Comparison of ENCODE assay signal across 1 cellular context in genomic region chr1:116372651-116373444, GRCh38.
TF ChIP-seq lines count a peak whose summit lies in the region.

TSS of gene ATP1A1 (plus strand) at chr1:116373244. CDS start at chr1:116373512, 268 bp downstream.

TF ChIP-seq in K562, 482 proteins besides CTCF, POLR2A, EP300 and RAD21 (continued from another document and continues in another):
- TF ChIP-seq E2F5 (CRISPR knock-in tag; IDR thresholded peaks at IDR 0.05), result no peak
- TF ChIP-seq CHCHD3 (CRISPR knock-in tag; IDR thresholded peaks at IDR 0.05), result no peak
- TF ChIP-seq LCOR (CRISPR knock-in tag; IDR thresholded peaks at IDR 0.05), result peak; percentile 74
- TF ChIP-seq GABPB2 (CRISPR knock-in tag; conservative IDR thresholded peaks at IDR 0.05), result no peak
- peak; percentile 96 for TF ChIP-seq MYC (IDR thresholded peaks at IDR 0.05; ENCODE audit: low read depth, low read length)
- no peak for TF ChIP-seq MYC (CRISPR knock-in tag; IDR thresholded peaks at IDR 0.05; ENCODE audit: borderline replicate concordance, low read depth)
- peak; percentile 88 for TF ChIP-seq CREB1 (IDR thresholded peaks at IDR 0.05)
- TF ChIP-seq CREB1 (CRISPR knock-in tag; IDR thresholded peaks at IDR 0.05), result peak; percentile 85
- TF ChIP-seq TEAD4 (IDR thresholded peaks at IDR 0.05; ENCODE audit: low read length), result peak; percentile 12; the same call in 1 of the 2 replicates
- TF ChIP-seq TEAD4 (CRISPR knock-in tag; IDR thresholded peaks at IDR 0.05; ENCODE audit: borderline replicate concordance), result 0 out of 2 replicates have a peak, but pooled peaks have one; percentile 40
- no peak for TF ChIP-seq LEF1 (IDR thresholded peaks at IDR 0.05)
- no peak for TF ChIP-seq CEBPZ (IDR thresholded peaks at IDR 0.05; ENCODE audit: borderline replicate concordance, low read depth, low read length)
- TF ChIP-seq GABPA (tag; conservative IDR thresholded peaks at IDR 0.05; ENCODE audit: low read depth), result no peak
- peak in 1 of 2 experiments; percentile 60; a peak in 1 of 4 replicates for TF ChIP-seq ZMIZ1 (IDR thresholded peaks at IDR 0.05; ENCODE audit: low read depth in 2 of 2, low read length in 2 of 2)
- peak in 1 of 2 experiments; percentile 76; a peak in 2 of 4 replicates for TF ChIP-seq TEAD1 (CRISPR knock-in tag; IDR thresholded peaks at IDR 0.05)
- 0 out of 2 replicates have a peak, but pooled peaks have one; percentile 23 for TF ChIP-seq SMAD4 (CRISPR knock-in tag; conservative IDR thresholded peaks at IDR 0.05)
- peak in 1 of 2 experiments; percentile 41; a peak in 1 of 4 replicates for TF ChIP-seq ETV6 (IDR thresholded peaks at IDR 0.05; ENCODE audit: borderline replicate concordance in 1 of 2, low read depth in 2 of 2, low read length in 1 of 2)
- no peak for TF ChIP-seq ETV6 (CRISPR knock-in tag; IDR thresholded peaks at IDR 0.05; ENCODE audit: borderline replicate concordance)
- TF ChIP-seq ZNF766 (CRISPR knock-in tag; conservative IDR thresholded peaks at IDR 0.05), result no peak
- TF ChIP-seq ARID3A (IDR thresholded peaks at IDR 0.05; ENCODE audit: borderline replicate concordance, low read depth, low read length), result no peak
- no peak for TF ChIP-seq ZNF79 (CRISPR knock-in tag; IDR thresholded peaks at IDR 0.05; ENCODE audit: low read depth)
- 0 out of 2 replicates have a peak, but pooled peaks have one; percentile 27 for TF ChIP-seq ZNF212 (CRISPR knock-in tag; IDR thresholded peaks at IDR 0.05)
- peak; percentile 36 for TF ChIP-seq CHD4 (IDR thresholded peaks at IDR 0.05; ENCODE audit: insufficient read depth, insufficient replicate concordance, low read depth, low read length, poor library complexity, severe bottlenecking)
- TF ChIP-seq ZNF408 (CRISPR knock-in tag; IDR thresholded peaks at IDR 0.05; ENCODE audit: low read depth), result no peak
- peak; percentile 93 for TF ChIP-seq PCBP1 (IDR thresholded peaks at IDR 0.05; ENCODE audit: low read depth, low read length, poor library complexity, severe bottlenecking)
- no peak for TF ChIP-seq ZC3H4 (CRISPR knock-in tag; IDR thresholded peaks at IDR 0.05; ENCODE audit: borderline replicate concordance)
- TF ChIP-seq U2AF1 (optimal IDR thresholded peaks at IDR 0.05; ENCODE audit: low read depth, low read length), result no peak
- TF ChIP-seq PHF8 (IDR thresholded peaks at IDR 0.05; ENCODE audit: borderline replicate concordance, low read length), result peak; percentile 36; the same call in 1 of the 2 replicates
- no peak for TF ChIP-seq ZNF76 (CRISPR knock-in tag; IDR thresholded peaks at IDR 0.05; ENCODE audit: borderline replicate concordance)
- TF ChIP-seq NFIC (IDR thresholded peaks at IDR 0.05), result 0 out of 2 replicates have a peak, but pooled peaks have one; percentile 2
- no peak for TF ChIP-seq ELK3 (CRISPR knock-in tag; IDR thresholded peaks at IDR 0.05)
- no peak for TF ChIP-seq EZH2 (IDR thresholded peaks at IDR 0.05; ENCODE audit: borderline replicate concordance, low read depth, low read length)
- TF ChIP-seq GATAD2A (IDR thresholded peaks at IDR 0.05), result peak; percentile 23; the same call in 1 of the 2 replicates
- peak; percentile 54; the same call in 1 of the 2 replicates for TF ChIP-seq ETV5 (CRISPR knock-in tag; IDR thresholded peaks at IDR 0.05; ENCODE audit: low read depth)
- no peak for TF ChIP-seq SMARCA4 (IDR thresholded peaks at IDR 0.05)
- TF ChIP-seq ZEB2 (IDR thresholded peaks at IDR 0.05), result peak; percentile 68
- TF ChIP-seq ATF1 (CRISPR knock-in tag; IDR thresholded peaks at IDR 0.05), result 0 out of 2 replicates have a peak, but pooled peaks have one; percentile 46
- TF ChIP-seq ATF1 (tag; IDR thresholded peaks at IDR 0.05), result peak; percentile 91
- no peak for TF ChIP-seq NCOA4 (IDR thresholded peaks at IDR 0.05; ENCODE audit: partially characterized antibody)
- TF ChIP-seq TRIM28 (IDR thresholded peaks at IDR 0.05), result peak; percentile 99
- no peak for TF ChIP-seq CREBBP (IDR thresholded peaks at IDR 0.05; ENCODE audit: low read depth, low read length)
- TF ChIP-seq HDAC1 (IDR thresholded peaks at IDR 0.05), result peak in 1 of 2 experiments; percentile 14; a peak in 1 of 4 replicates
- TF ChIP-seq RFX1 (IDR thresholded peaks at IDR 0.05), result peak; percentile 89
- 0 out of 2 replicates have a peak, but pooled peaks have one; percentile 47 for TF ChIP-seq HDAC2 (IDR thresholded peaks at IDR 0.05)
- TF ChIP-seq ZNF830 (CRISPR knock-in tag; IDR thresholded peaks at IDR 0.05), result no peak
- TF ChIP-seq MAFF (IDR thresholded peaks at IDR 0.05; ENCODE audit: low read length), result no peak
- no peak for TF ChIP-seq ZFPM2 (CRISPR knock-in tag; IDR thresholded peaks at IDR 0.05)
- no peak for TF ChIP-seq HES1 (IDR thresholded peaks at IDR 0.05; ENCODE audit: low read depth)
- peak; percentile 41 for TF ChIP-seq MEIS2 (IDR thresholded peaks at IDR 0.05; ENCODE audit: partially characterized antibody)
- TF ChIP-seq CEBPG (CRISPR knock-in tag; IDR thresholded peaks at IDR 0.05), result 0 out of 2 replicates have a peak, but pooled peaks have one; percentile 29
- TF ChIP-seq CEBPG (tag; conservative IDR thresholded peaks at IDR 0.05 in 1 of 2, IDR thresholded peaks at IDR 0.05 in 1 of 2), result no peak
- no peak for TF ChIP-seq ZNF354B (CRISPR knock-in tag; IDR thresholded peaks at IDR 0.05)
- TF ChIP-seq ZNF511 (CRISPR knock-in tag; IDR thresholded peaks at IDR 0.05), result peak; percentile 83
- TF ChIP-seq KLF10 (CRISPR knock-in tag; IDR thresholded peaks at IDR 0.05), result no peak
- no peak for TF ChIP-seq E2F8 (IDR thresholded peaks at IDR 0.05; ENCODE audit: low read depth, partially characterized antibody)
- TF ChIP-seq MAZ (CRISPR knock-in tag; conservative IDR thresholded peaks at IDR 0.05 in 1 of 2, IDR thresholded peaks at IDR 0.05 in 1 of 2), result peak; percentile 60 to 67
- 0 out of 4 replicates have a peak, but pooled peaks have one; percentile 49 to 76 for TF ChIP-seq SIN3A (IDR thresholded peaks at IDR 0.05; ENCODE audit: borderline replicate concordance in 2 of 2, control insufficient read depth in 1 of 2, low read depth in 2 of 2, low read length in 2 of 2)
- TF ChIP-seq ETS2 (tag; IDR thresholded peaks at IDR 0.05; ENCODE audit: borderline replicate concordance, poor library complexity, severe bottlenecking), result no peak
- TF ChIP-seq ESRRA (IDR thresholded peaks at IDR 0.05; ENCODE audit: borderline replicate concordance, low read depth), result peak; percentile 46; the same call in 1 of the 2 replicates
- peak; percentile 75 for TF ChIP-seq HNRNPH1 (optimal IDR thresholded peaks at IDR 0.05; ENCODE audit: low read depth, low read length)
- peak; percentile 48 to 88 for TF ChIP-seq TRIM24 (IDR thresholded peaks at IDR 0.05)
- TF ChIP-seq EGR1 (conservative IDR thresholded peaks at IDR 0.05), result peak; percentile 96
- no peak for TF ChIP-seq ZNF551 (CRISPR knock-in tag; IDR thresholded peaks at IDR 0.05)
